24 cellular contexts compared by ENCODE assay signal in the genomic region with DNA sequence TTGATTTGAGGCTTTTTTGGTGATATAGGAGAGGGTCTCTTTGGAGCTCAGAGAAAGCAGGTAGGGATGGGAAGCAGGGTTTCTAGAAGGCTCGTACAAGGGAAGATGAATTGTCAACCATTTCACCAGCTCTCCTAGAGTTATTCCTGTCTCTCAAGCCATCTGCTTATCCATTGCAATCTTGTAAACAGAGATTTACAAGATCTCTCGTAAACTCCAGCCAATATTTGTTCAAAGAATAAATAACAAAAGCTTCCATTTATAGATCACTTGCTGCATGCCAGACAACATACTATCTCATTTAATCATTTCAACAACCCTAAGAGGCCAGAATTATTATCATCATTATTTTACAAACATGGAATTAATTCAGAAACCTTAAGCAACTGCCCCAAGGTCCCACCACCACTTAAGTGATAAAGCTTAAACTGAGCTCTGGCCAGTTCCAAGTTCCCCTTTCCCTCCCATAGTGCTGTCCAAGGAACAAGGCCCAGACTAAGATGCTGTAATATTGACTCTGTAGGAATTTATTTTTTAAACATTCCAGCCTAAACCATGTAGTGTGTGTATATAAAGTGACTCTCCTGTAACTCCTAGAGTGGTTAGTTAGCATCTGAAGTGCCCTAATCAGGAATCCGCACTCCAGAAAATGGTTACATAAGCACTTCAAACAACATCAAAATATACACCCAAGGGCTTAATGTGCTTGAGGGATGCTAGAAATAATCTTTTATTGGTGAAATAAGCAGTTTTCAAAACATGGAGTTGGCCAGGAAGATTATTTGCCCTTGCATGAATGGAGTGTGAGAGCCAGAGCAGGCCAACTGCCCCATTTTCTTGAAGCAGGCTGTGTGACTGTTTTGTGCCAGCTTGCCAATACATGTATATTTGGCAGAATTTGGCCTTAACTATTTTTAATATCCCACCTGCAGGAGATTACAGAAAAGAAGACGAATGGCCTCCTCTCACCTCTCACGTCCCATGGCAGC. TPM values are rescaled to one million over a fixed set of nuclear protein-coding genes. Genes with fewer than 3 reads are reported as not detected.
"Had no signal": no experiment of that assay in that cellular context is flagged by ENCODE, and none has a peak within 500 bp of the region (broad histone marks: within the 10 kb centered on the region; RNA-seq: fewer than 3 reads in every experiment).

No MANE protein-coding gene starts in this region.

- H3K9me3 Mint-ChIP-seq: activated B cell treated with CpG ODN at 0.5 μM for 24 hours; activated naive CD4-positive, alpha-beta T cell treated with anti-CD3 and anti-CD28 coated beads, Interleukin-2, amount 50 U/mL, for 24 hours; activated naive CD8-positive, alpha-beta T cell treated with anti-CD3 and anti-CD28 coated beads, Interleukin-2, amount 50 U/mL, for 24 hours; activated T-helper 2 cell treated with anti-CD3 and anti-CD28 coated beads, Interferon-gamma antibody, Interleukin-2, Interleukin-4, amounts not matched to agents 10 μg/mL and 5 μg/mL and 100 μg/mL, durations not matched to agents 14 hours and 24 hours and 36 hours; immature natural killer cell; natural killer cell had no signal

- H3K9me3 ChIP-seq: breast epithelium, gastroesophageal sphincter, right lobe of liver had no signal

- H3K27me3 ChIP-seq: breast epithelium, right lobe of liver had no signal

- H3K27ac Mint-ChIP-seq: activated B cell treated with CpG ODN at 0.5 μM for 24 hours; activated CD4-positive, alpha-beta T cell treated with anti-CD3 and anti-CD28 coated beads for 36 hours; activated CD8-positive, alpha-beta memory T cell treated with anti-CD3 and anti-CD28 coated beads, Interleukin-2, amount 10 ng/mL, durations not matched to agents 7 days and 5 days; activated CD8-positive, alpha-beta T cell treated with anti-CD3 and anti-CD28 coated beads, Interleukin-2, amount 10 ng/mL, durations not matched to agents 7 days and 5 days; activated naive CD4-positive, alpha-beta T cell treated with anti-CD3 and anti-CD28 coated beads, Interleukin-2, amount 50 U/mL, for 24 hours; activated naive CD8-positive, alpha-beta T cell treated with anti-CD3 and anti-CD28 coated beads, Interleukin-2, amount 50 U/mL, for 24 hours; activated T-helper 2 cell treated with anti-CD3 and anti-CD28 coated beads, Interferon-gamma antibody, Interleukin-2, Interleukin-4, amounts not matched to agents 10 μg/mL and 5 μg/mL and 100 μg/mL, durations not matched to agents 14 hours and 24 hours and 36 hours; immature natural killer cell; natural killer cell had no signal

- H3K4me3 ChIP-seq: breast epithelium, gastroesophageal sphincter, lung, right lobe of liver had no signal

- H3K36me3 ChIP-seq: breast epithelium, gastroesophageal sphincter, right lobe of liver had no signal

- H3K36me3 Mint-ChIP-seq: activated CD8-positive, alpha-beta memory T cell treated with anti-CD3 and anti-CD28 coated beads, Interleukin-2, amount 10 ng/mL, durations not matched to agents 7 days and 5 days; activated naive CD4-positive, alpha-beta T cell treated with anti-CD3 and anti-CD28 coated beads, Interleukin-2, amount 50 U/mL, for 24 hours; immature natural killer cell; natural killer cell had no signal

- DNase-seq: activated B cell treated with CpG ODN at 0.5 μM for 24 hours; activated CD4-positive, alpha-beta T cell treated with anti-CD3 and anti-CD28 coated beads for 36 hours; activated CD8-positive, alpha-beta memory T cell treated with anti-CD3 and anti-CD28 coated beads, Interleukin-2, amount 10 ng/mL, durations not matched to agents 7 days and 5 days; activated CD8-positive, alpha-beta T cell treated with anti-CD3 and anti-CD28 coated beads, Interleukin-2, amount 10 ng/mL, durations not matched to agents 7 days and 5 days; activated naive CD8-positive, alpha-beta T cell treated with anti-CD3 and anti-CD28 coated beads, Interleukin-2, amount 50 U/mL, for 24 hours; activated T-cell treated with anti-CD3 and anti-CD28 coated beads, Interleukin-2, amount 50 U/mL, for 48 hours; central memory CD4-positive, alpha-beta T cell; effector memory CD4-positive, alpha-beta T cell; head of caudate nucleus; hypothalamus; immature natural killer cell; mesendoderm; natural killer cell; right lobe of liver; stimulated activated CD4-positive, alpha-beta T cell treated with anti-CD3 and anti-CD28 coated beads, Interleukin-2, amount 100 ng/mL, for 48 hours; stimulated activated naive CD8-positive, alpha-beta T cell treated with anti-CD3 and anti-CD28 coated beads, Interleukin-15, Interleukin-2, amounts not matched to agents 100 U/mL and 50 U/mL, for 24 hours; T-helper 2 cell had no signal

- H3K4me1 Mint-ChIP-seq: activated CD8-positive, alpha-beta memory T cell treated with anti-CD3 and anti-CD28 coated beads, Interleukin-2, amount 10 ng/mL, durations not matched to agents 7 days and 5 days; activated naive CD4-positive, alpha-beta T cell treated with anti-CD3 and anti-CD28 coated beads, Interleukin-2, amount 50 U/mL, for 24 hours had no signal

- H3K4me3 Mint-ChIP-seq: activated B cell treated with CpG ODN at 0.5 μM for 24 hours; activated CD4-positive, alpha-beta T cell treated with anti-CD3 and anti-CD28 coated beads for 36 hours; activated CD8-positive, alpha-beta memory T cell treated with anti-CD3 and anti-CD28 coated beads, Interleukin-2, amount 10 ng/mL, durations not matched to agents 7 days and 5 days; activated CD8-positive, alpha-beta T cell treated with anti-CD3 and anti-CD28 coated beads, Interleukin-2, amount 10 ng/mL, durations not matched to agents 7 days and 5 days; activated naive CD4-positive, alpha-beta T cell treated with anti-CD3 and anti-CD28 coated beads, Interleukin-2, amount 50 U/mL, for 24 hours; activated naive CD8-positive, alpha-beta T cell treated with anti-CD3 and anti-CD28 coated beads, Interleukin-2, amount 50 U/mL, for 24 hours; immature natural killer cell; natural killer cell had no signal

- H3K27ac ChIP-seq: breast epithelium, gastroesophageal sphincter, right lobe of liver had no signal

- ATAC-seq: activated CD4-positive, alpha-beta T cell treated with anti-CD3 and anti-CD28 coated beads for 36 hours; activated CD8-positive, alpha-beta memory T cell treated with anti-CD3 and anti-CD28 coated beads, Interleukin-2, amount 10 ng/mL, durations not matched to agents 7 days and 5 days; activated CD8-positive, alpha-beta T cell treated with anti-CD3 and anti-CD28 coated beads, Interleukin-2, amount 10 ng/mL, durations not matched to agents 7 days and 5 days; activated naive CD8-positive, alpha-beta T cell treated with anti-CD3 and anti-CD28 coated beads, Interleukin-2, amount 50 U/mL, for 24 hours; gastroesophageal sphincter; left lobe of liver; natural killer cell; right lobe of liver; stimulated activated naive CD8-positive, alpha-beta T cell treated with anti-CD3 and anti-CD28 coated beads, Interleukin-15, Interleukin-2, amounts not matched to agents 100 U/mL and 50 U/mL, for 24 hours had no signal

- H3K4me1 ChIP-seq: breast epithelium had no signal

RNA-seq across cellular contexts. Expression of a gene that starts 2.8 kb away (rescaled TPM):
- total RNA-seq: mononuclear cell, natural killer cell had no signal
